In genomic region chr18:62584241-62585120, GRCh38 we compare ENCODE assay signal across 1 cellular context.
TF ChIP-seq lines count a peak whose summit lies in the region.

No MANE protein-coding gene starts in this region.

TF ChIP-seq in GM23338, 12 proteins besides CTCF, POLR2A, EP300 and RAD21 (continued from another document):
- TF ChIP-seq, protein P1, sequence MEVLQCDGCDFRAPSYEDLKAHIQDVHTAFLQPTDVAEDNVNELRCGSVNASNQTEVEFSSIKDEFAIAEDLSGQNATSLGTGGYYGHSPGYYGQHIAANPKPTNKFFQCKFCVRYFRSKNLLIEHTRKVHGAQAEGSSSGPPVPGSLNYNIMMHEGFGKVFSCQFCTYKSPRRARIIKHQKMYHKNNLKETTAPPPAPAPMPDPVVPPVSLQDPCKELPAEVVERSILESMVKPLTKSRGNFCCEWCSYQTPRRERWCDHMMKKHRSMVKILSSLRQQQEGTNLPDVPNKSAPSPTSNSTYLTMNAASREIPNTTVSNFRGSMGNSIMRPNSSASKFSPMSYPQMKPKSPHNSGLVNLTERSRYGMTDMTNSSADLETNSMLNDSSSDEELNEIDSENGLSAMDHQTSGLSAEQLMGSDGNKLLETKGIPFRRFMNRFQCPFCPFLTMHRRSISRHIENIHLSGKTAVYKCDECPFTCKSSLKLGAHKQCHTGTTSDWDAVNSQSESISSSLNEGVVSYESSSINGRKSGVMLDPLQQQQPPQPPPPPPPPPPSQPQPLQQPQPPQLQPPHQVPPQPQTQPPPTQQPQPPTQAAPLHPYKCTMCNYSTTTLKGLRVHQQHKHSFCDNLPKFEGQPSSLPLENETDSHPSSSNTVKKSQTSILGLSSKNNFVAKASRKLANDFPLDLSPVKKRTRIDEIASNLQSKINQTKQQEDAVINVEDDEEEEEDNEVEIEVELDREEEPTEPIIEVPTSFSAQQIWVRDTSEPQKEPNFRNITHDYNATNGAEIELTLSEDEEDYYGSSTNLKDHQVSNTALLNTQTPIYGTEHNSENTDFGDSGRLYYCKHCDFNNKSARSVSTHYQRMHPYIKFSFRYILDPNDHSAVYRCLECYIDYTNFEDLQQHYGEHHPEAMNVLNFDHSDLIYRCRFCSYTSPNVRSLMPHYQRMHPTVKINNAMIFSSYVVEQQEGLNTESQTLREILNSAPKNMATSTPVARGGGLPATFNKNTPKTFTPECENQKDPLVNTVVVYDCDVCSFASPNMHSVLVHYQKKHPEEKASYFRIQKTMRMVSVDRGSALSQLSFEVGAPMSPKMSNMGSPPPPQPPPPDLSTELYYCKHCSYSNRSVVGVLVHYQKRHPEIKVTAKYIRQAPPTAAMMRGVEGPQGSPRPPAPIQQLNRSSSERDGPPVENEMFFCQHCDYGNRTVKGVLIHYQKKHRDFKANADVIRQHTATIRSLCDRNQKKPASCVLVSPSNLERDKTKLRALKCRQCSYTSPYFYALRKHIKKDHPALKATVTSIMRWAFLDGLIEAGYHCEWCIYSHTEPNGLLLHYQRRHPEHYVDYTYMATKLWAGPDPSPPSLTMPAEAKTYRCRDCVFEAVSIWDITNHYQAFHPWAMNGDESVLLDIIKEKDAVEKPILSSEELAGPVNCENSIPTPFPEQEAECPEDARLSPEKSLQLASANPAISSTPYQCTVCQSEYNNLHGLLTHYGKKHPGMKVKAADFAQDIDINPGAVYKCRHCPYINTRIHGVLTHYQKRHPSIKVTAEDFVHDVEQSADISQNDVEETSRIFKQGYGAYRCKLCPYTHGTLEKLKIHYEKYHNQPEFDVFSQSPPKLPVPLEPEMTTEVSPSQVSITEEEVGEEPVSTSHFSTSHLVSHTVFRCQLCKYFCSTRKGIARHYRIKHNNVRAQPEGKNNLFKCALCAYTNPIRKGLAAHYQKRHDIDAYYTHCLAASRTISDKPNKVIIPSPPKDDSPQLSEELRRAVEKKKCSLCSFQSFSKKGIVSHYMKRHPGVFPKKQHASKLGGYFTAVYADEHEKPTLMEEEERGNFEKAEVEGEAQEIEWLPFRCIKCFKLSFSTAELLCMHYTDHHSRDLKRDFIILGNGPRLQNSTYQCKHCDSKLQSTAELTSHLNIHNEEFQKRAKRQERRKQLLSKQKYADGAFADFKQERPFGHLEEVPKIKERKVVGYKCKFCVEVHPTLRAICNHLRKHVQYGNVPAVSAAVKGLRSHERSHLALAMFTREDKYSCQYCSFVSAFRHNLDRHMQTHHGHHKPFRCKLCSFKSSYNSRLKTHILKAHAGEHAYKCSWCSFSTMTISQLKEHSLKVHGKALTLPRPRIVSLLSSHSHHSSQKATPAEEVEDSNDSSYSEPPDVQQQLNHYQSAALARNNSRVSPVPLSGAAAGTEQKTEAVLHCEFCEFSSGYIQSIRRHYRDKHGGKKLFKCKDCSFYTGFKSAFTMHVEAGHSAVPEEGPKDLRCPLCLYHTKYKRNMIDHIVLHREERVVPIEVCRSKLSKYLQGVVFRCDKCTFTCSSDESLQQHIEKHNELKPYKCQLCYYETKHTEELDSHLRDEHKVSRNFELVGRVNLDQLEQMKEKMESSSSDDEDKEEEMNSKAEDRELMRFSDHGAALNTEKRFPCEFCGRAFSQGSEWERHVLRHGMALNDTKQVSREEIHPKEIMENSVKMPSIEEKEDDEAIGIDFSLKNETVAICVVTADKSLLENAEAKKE (CRISPR knock-in tag; IDR thresholded peaks at IDR 0.05): no peak
- no peak for TF ChIP-seq ZNF331 (CRISPR knock-in tag; IDR thresholded peaks at IDR 0.05; ENCODE audit: low read depth)
- no peak for TF ChIP-seq NANOG (IDR thresholded peaks at IDR 0.05; ENCODE audit: borderline replicate concordance)
- TF ChIP-seq STAT1 (IDR thresholded peaks at IDR 0.05; ENCODE audit: unreplicated experiment): no peak
- TF ChIP-seq JUNB (IDR thresholded peaks at IDR 0.05; ENCODE audit: unreplicated experiment): no peak
- TF ChIP-seq REST (IDR thresholded peaks at IDR 0.05; ENCODE audit: unreplicated experiment): no peak
TF ChIP-seq in GM23338: peak in this region for 1.
